25 cellular contexts compared by ENCODE assay signal in the genomic region with DNA sequence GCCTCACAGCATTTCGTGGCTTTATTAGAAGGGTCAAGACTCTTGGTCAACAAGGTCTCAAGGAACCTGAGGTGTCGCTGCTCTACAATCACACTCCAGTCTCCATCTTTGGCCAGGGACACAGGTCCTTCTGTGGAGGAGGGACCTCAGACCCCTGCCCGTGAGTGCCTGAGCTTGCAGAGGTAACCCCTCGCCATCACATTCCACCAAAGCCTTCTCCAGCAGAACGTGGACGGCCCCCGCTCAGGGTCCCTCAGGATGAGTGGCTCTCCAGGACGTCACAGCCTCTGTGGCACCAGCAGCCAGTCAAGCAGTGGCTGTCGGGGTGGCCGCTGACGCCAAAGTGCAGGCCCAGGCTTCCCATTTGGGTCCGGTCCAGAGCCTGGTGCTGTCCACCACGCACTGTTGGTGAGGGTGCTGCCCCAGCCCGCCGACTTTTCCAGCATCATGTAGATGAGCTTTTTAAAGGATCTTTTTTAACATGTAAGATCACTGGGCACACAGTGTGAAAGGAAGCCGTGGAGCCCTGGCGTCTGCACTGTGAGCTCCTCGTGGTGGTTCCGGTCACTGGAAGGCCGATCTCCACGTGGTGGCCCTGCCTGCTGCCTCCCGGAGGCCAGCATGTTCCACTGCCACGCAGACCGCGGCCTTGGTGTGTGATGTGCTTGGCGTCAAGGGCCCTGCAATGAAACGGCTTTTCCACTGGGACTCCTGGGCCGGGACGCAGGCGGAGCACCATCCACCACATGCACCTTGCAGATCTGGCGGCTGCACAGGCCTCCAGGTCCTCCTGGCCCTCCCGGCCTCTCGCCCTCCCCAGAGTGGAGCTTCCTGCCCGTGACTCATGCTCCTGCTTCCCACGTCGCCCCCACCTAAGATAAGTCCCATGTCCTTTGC. TPM values are rescaled to one million over a fixed set of nuclear protein-coding genes. Genes with fewer than 3 reads are reported as not detected.
"Had no signal": no experiment of that assay in that cellular context is flagged by ENCODE, and none has a peak within 500 bp of the region (broad histone marks: within the 10 kb centered on the region; RNA-seq: fewer than 3 reads in every experiment).

No MANE protein-coding gene starts in this region.

- H3K4me1 ChIP-seq: body of pancreas, neural progenitor cell had no signal

- H3K9me3 ChIP-seq: body of pancreas, ovary, SK-N-SH, thoracic aorta had no signal

- H3K4me2 ChIP-seq: neural progenitor cell, SK-N-SH had no signal

- H3K36me3 ChIP-seq: cardiac muscle cell, neural progenitor cell, ovary, thoracic aorta had no signal

- H3K9me2 ChIP-seq: SK-N-SH had no signal

- H3K9ac ChIP-seq: neural progenitor cell, SK-N-SH had no signal

- DNase-seq: activated CD4-positive, alpha-beta memory T cell treated with anti-CD3 and anti-CD28 coated beads, Interleukin-2, amount 10 ng/mL, durations not matched to agents 7 days and 5 days; activated CD4-positive, alpha-beta T cell treated with anti-CD3 and anti-CD28 coated beads, Interleukin-2, amount 10 ng/mL, durations not matched to agents 24 days and 14 days; activated gamma-delta T cell; anterior cingulate cortex; body of pancreas; dermis blood vessel endothelial cell; effector memory CD4-positive, alpha-beta T cell; foreskin melanocyte; glutamatergic neuron; left colon; naive thymus-derived CD8-positive, alpha-beta T cell; ovary; SK-N-SH; stimulated activated CD4-positive, alpha-beta T cell treated with anti-CD3 and anti-CD28 coated beads, Interleukin-2, amount 100 ng/mL, for 48 hours; stimulated activated CD8-positive, alpha-beta memory T cell treated with anti-CD3 and anti-CD28 coated beads, Interleukin-4, amount 100 ng/mL, for 48 hours; stimulated activated naive B cell treated with anti-CD40 and anti-IgM and Interleukin-4, amounts not matched to agents 10 μg/mL and 1 μg/mL and 100 μg/mL, for 72 hours; T-cell had no signal

- H3K27ac ChIP-seq: body of pancreas, cardiac muscle cell, neural progenitor cell, ovary, thoracic aorta, VCaP had no signal

- H2AFZ ChIP-seq: neural progenitor cell had no signal

- H3K4me3 ChIP-seq: body of pancreas, cardiac muscle cell, lung, neural progenitor cell, ovary, thoracic aorta had no signal

- ATAC-seq: activated CD4-positive, CD25-positive, alpha-beta regulatory T cell treated with anti-CD3 and anti-CD28 coated beads, Interleukin-2, amount 50 U/mL, for 24 hours; body of pancreas; left colon; naive thymus-derived CD8-positive, alpha-beta T cell; sciatic nerve; stimulated activated naive B cell treated with anti-CD40 and anti-IgM and Interleukin-4, amounts not matched to agents 10 μg/mL and 1 μg/mL and 100 μg/mL, for 72 hours; T-cell had no signal

- H3K27me3 ChIP-seq: body of pancreas, cardiac muscle cell, neural progenitor cell, ovary had no signal

RNA-seq across cellular contexts. Expression of a gene that starts 8.3 kb away (rescaled TPM):
- total RNA-seq: activated CD4-positive, alpha-beta memory T cell treated with anti-CD3 and anti-CD28 coated beads, Interleukin-2, amount 10 ng/mL, durations not matched to agents 7 days and 5 days; activated CD4-positive, alpha-beta T cell treated with anti-CD3 and anti-CD28 coated beads, Interleukin-2, amount 10 ng/mL, durations not matched to agents 24 days and 14 days; activated T-helper 1 cell treated with anti-CD3 and anti-CD28 coated beads, Interleukin-12 subunit alpha, Interleukin-12 subunit beta, Interleukin-2, Interleukin-4 antibody, amounts not matched to agents 30 ng/mL and 10 ng/mL and 1 ng/mL, durations not matched to agents 14 hours and 24 hours and 36 hours; dermis blood vessel endothelial cell; naive thymus-derived CD8-positive, alpha-beta T cell; T-cell; thoracic aorta had no signal
- polyA plus RNA-seq: naive thymus-derived CD8-positive, alpha-beta T cell; SK-N-SH had no signal
